In the genomic region with DNA sequence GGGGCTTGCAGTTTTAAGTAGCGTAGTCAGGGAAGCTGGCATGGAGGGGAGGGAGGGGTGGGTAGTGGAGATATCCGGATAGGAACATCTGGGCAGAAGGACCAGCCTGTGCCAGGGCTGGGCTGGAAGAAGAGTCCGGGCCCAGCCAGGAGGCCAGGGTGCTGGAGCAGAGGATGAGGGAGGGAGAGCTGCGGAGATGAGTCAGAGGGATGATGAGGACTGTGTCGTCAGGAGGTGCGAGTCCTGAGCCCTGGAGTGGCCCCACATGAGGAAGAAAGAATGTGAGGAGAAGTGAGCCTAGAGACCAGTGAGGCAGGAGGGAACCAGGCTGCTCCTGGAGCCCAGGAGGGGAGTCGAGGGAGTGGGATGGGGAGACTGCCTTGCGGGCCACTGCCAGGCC, we compare ENCODE assay signal across 12 cellular contexts.
DNase-seq lines count a peak whose midpoint lies in the region; ATAC-seq and TF ChIP-seq lines count a peak whose summit lies in the region.
"Had no signal": no experiment of that assay in that cellular context is flagged by ENCODE, and none has a peak within 500 bp of the region (broad histone marks: within the 10 kb centered on the region; RNA-seq: fewer than 3 reads in every experiment).

No MANE protein-coding gene starts in this region.

- TF ChIP-seq CTCF in hepatocyte (IDR thresholded peaks at IDR 0.05; ENCODE audit: poor library complexity): no peak
- no peak for TF ChIP-seq CTCF in uterus (IDR thresholded peaks at IDR 0.05)

- CTCF ChIA-PET in activated CD8-positive, alpha-beta T cell treated with anti-CD3 and anti-CD28 coated beads, Interleukin-2, amount 10 ng/mL, durations not matched to agents 7 days and 5 days (lab: Charles Lee): no interaction called here

- peaks cover 9% of the 10 kb centered on the region for H4K20me1 ChIP-seq in hepatocyte (ENCODE audit: insufficient read depth, poor library complexity, severe bottlenecking)

- H3K79me2 ChIP-seq in hepatocyte: peaks cover 6% of the 10 kb centered on the region

- WGBS in hepatocyte (ENCODE audit: low lambda C conversion rate, missing lambda C conversion rate): 80% methylated on average over 8 of the region's 8 CpGs

- no peak overlapping the region for H3K4me3 ChIP-seq in adipocyte (ENCODE audit: low read length)
- H3K4me3 ChIP-seq in hepatocyte: no peak overlapping the region
- H3K4me3 ChIP-seq in uterus: no peak overlapping the region

- intact Hi-C loops in uterus (cut with DNase I; ENCODE audit: low total_unique reads): loop anchor here (10.0 kb wide), 1 partner anchor 64 kb away; no protein-coding TSS in a partner anchor

- H3K36me3 ChIP-seq in adipocyte (ENCODE audit: control insufficient read depth, insufficient read depth, low read length, severe bottlenecking): peaks cover 44% of the 10 kb centered on the region
- no peaks in the 10 kb centered on the region for H3K36me3 ChIP-seq in hepatocyte (replicated peaks; ENCODE audit: insufficient read depth, low read depth)
- no peaks in the 10 kb centered on the region for H3K36me3 ChIP-seq in uterus

- H3K36me3 Mint-ChIP-seq in activated CD8-positive, alpha-beta T cell treated with anti-CD3 and anti-CD28 coated beads, Interleukin-2, amount 10 ng/mL, durations not matched to agents 7 days and 5 days (ENCODE audit: low read depth): no peaks in the 10 kb centered on the region

- H3K4me3 Mint-ChIP-seq in activated CD8-positive, alpha-beta T cell treated with anti-CD3 and anti-CD28 coated beads, Interleukin-2, amount 10 ng/mL, durations not matched to agents 7 days and 5 days: no peak overlapping the region

- no peak overlapping the region for H3K9ac ChIP-seq in adipocyte (ENCODE audit: low read length)

- H3K4me1 ChIP-seq in adipocyte (ENCODE audit: control insufficient read depth, insufficient read depth, low read length) (peaks cover 39% of the 10 kb centered on the region), hepatocyte (ENCODE audit: insufficient read depth) (no peaks in the 10 kb centered on the region), uterus (no peaks in the 10 kb centered on the region)

- H3K4me1 Mint-ChIP-seq in activated CD8-positive, alpha-beta T cell treated with anti-CD3 and anti-CD28 coated beads, Interleukin-2, amount 10 ng/mL, durations not matched to agents 7 days and 5 days (ENCODE audit: low read depth): no peaks in the 10 kb centered on the region

- H3K27ac Mint-ChIP-seq in activated CD8-positive, alpha-beta T cell treated with anti-CD3 and anti-CD28 coated beads, Interleukin-2, amount 10 ng/mL, durations not matched to agents 7 days and 5 days: no peak overlapping the region

- no peaks in the 10 kb centered on the region for H3K9me3 Mint-ChIP-seq in activated CD8-positive, alpha-beta T cell treated with anti-CD3 and anti-CD28 coated beads, Interleukin-2, amount 10 ng/mL, durations not matched to agents 7 days and 5 days (ENCODE audit: insufficient read depth)

- POLR2A ChIA-PET in activated CD8-positive, alpha-beta T cell treated with anti-CD3 and anti-CD28 coated beads, Interleukin-2, amount 10 ng/mL, durations not matched to agents 7 days and 5 days (lab: Charles Lee): interaction anchor here (0.7 kb wide), 1 partner anchor 25 kb away, joined by 3 read pairs; no protein-coding TSS in a partner anchor

- ATAC-seq in GM19397 (IDR thresholded peaks at IDR 0.05; ENCODE audit: unreplicated experiment): no peak
- no peak for ATAC-seq in activated CD8-positive, alpha-beta T cell treated with anti-CD3 and anti-CD28 coated beads, Interleukin-2, amount 10 ng/mL, durations not matched to agents 7 days and 5 days
- ATAC-seq in GM19463 (IDR thresholded peaks at IDR 0.05; ENCODE audit: unreplicated experiment): no peak

- H3K9me2 ChIP-seq in hepatocyte (replicated peaks; ENCODE audit: insufficient read depth): no peaks in the 10 kb centered on the region

- no peak for TF ChIP-seq POLR2A in uterus (IDR thresholded peaks at IDR 0.05)

- H3K27me3 ChIP-seq in adipocyte (replicated peaks; ENCODE audit: control insufficient read depth, insufficient read depth, low read length): no peaks in the 10 kb centered on the region
- no peaks in the 10 kb centered on the region for H3K27me3 ChIP-seq in hepatocyte
- H3K27me3 ChIP-seq in uterus: no peaks in the 10 kb centered on the region

- no peak overlapping the region for H3K4me2 ChIP-seq in hepatocyte

- H3K9me3 ChIP-seq in adipocyte (ENCODE audit: control insufficient read depth, low read length) (no peaks in the 10 kb centered on the region), hepatocyte (ENCODE audit: low read depth) (no peaks in the 10 kb centered on the region), uterus (no peaks in the 10 kb centered on the region)

- H3K27ac ChIP-seq in hepatocyte (no peak overlapping the region), uterus (peak overlapping the region; percentile 2 to 64)

- DNase-seq in HCEC 1CT (peak; percentile 89), adipocyte (ENCODE audit: low read depth) (peak; percentile 75), hepatocyte (ENCODE audit: low spot score) (peak; percentile 38), uterus (no peak)
- no peak for DNase-seq in activated CD8-positive, alpha-beta T cell treated with anti-CD3 and anti-CD28 coated beads, Interleukin-2, amount 10 ng/mL, durations not matched to agents 7 days and 5 days
- DNase-seq: amygdala; NCI-H1105 treated with DMSO at 0.1 percent for 48 hours; NCI-H69; occipital lobe; stimulated activated CD4-positive, alpha-beta T cell treated with anti-CD3 and anti-CD28 coated beads, Interleukin-4, amount 100 ng/mL, for 4 hours had no signal

- H2AFZ ChIP-seq in hepatocyte: no peak overlapping the region

- H3K27me3 Mint-ChIP-seq in activated CD8-positive, alpha-beta T cell treated with anti-CD3 and anti-CD28 coated beads, Interleukin-2, amount 10 ng/mL, durations not matched to agents 7 days and 5 days (ENCODE audit: low read depth): no peaks in the 10 kb centered on the region

Comparison
In these comparisons a context has a peak if more than half of its experiments do, and no peak if none do; other contexts are left out.
1. DNase-seq: peak in HCEC 1CT (single experiment), adipocyte (single experiment) and hepatocyte (single experiment); none in uterus (0 of 2) and activated CD8-positive, alpha-beta T cell treated with anti-CD3 and anti-CD28 coated beads, Interleukin-2, amount 10 ng/mL, durations not matched to agents 7 days and 5 days (single experiment).